In genomic region chr9:128323786-128324185, GRCh38 we compare ENCODE assay signal across 10 cellular contexts. TPM values are rescaled to one million over a fixed set of nuclear protein-coding genes. Genes with fewer than 3 reads are reported as not detected.
A peak's percentile ranks its signal among the peaks of the same experiment; 100 is the strongest.
DNase-seq lines count a peak whose midpoint lies in the region; ATAC-seq and TF ChIP-seq lines count a peak whose summit lies in the region.
"Had no signal": no experiment of that assay in that cellular context is flagged by ENCODE, and none has a peak within 500 bp of the region (broad histone marks: within the 10 kb centered on the region; RNA-seq: fewer than 3 reads in every experiment).

No MANE protein-coding gene starts in this region.

- H3K36me3 ChIP-seq in suprapubic skin = peaks cover 46% of the 10 kb centered on the region

- no peak for TF ChIP-seq CTCF in suprapubic skin (IDR thresholded peaks at IDR 0.05)

- CTCF ChIA-PET in activated CD4-positive, alpha-beta T cell treated with anti-CD3 and anti-CD28 coated beads, Interleukin-2, amount 10 ng/mL, durations not matched to agents 7 days and 5 days (lab: Charles Lee) = no interaction called here

- no peaks in the 10 kb centered on the region for H3K9me3 Mint-ChIP-seq in activated CD4-positive, alpha-beta T cell treated with anti-CD3 and anti-CD28 coated beads, Interleukin-2, amount 10 ng/mL, durations not matched to agents 7 days and 5 days
- H3K9me3 Mint-ChIP-seq in activated T-helper 1 cell treated with anti-CD3 and anti-CD28 coated beads, Interleukin-12 subunit alpha, Interleukin-12 subunit beta, Interleukin-2, Interleukin-4 antibody, amounts not matched to agents 30 ng/mL and 10 ng/mL and 1 ng/mL, durations not matched to agents 14 hours and 24 hours and 36 hours = no peaks in the 10 kb centered on the region

- TF ChIP-seq POLR2A in suprapubic skin (IDR thresholded peaks at IDR 0.05) = no peak

- H3K27ac ChIP-seq in suprapubic skin = no peak overlapping the region

- H3K27me3 Mint-ChIP-seq in activated CD4-positive, alpha-beta T cell treated with anti-CD3 and anti-CD28 coated beads, Interleukin-2, amount 10 ng/mL, durations not matched to agents 7 days and 5 days = no peaks in the 10 kb centered on the region
- H3K27me3 Mint-ChIP-seq in activated T-helper 1 cell treated with anti-CD3 and anti-CD28 coated beads, Interleukin-12 subunit alpha, Interleukin-12 subunit beta, Interleukin-2, Interleukin-4 antibody, amounts not matched to agents 30 ng/mL and 10 ng/mL and 1 ng/mL, durations not matched to agents 14 hours and 24 hours and 36 hours (ENCODE audit: insufficient read depth) = peaks cover 2% of the 10 kb centered on the region

- intact Hi-C loops in activated T-helper 1 cell treated with anti-CD3 and anti-CD28 coated beads, Interleukin-12 subunit alpha, Interleukin-12 subunit beta, Interleukin-2, Interleukin-4 antibody, amounts not matched to agents 30 ng/mL and 10 ng/mL and 1 ng/mL, durations not matched to agents 14 hours and 24 hours and 36 hours (cut with micrococcal nuclease) = loop anchor here (1.0 to 5.0 kb wide), 3 partner anchors 39 to 449 kb away; partner anchors contain the start of gene ZER1

- H3K4me1 Mint-ChIP-seq in activated CD4-positive, alpha-beta T cell treated with anti-CD3 and anti-CD28 coated beads, Interleukin-2, amount 10 ng/mL, durations not matched to agents 7 days and 5 days = peaks cover 30% of the 10 kb centered on the region
- H3K4me1 Mint-ChIP-seq in activated T-helper 1 cell treated with anti-CD3 and anti-CD28 coated beads, Interleukin-12 subunit alpha, Interleukin-12 subunit beta, Interleukin-2, Interleukin-4 antibody, amounts not matched to agents 30 ng/mL and 10 ng/mL and 1 ng/mL, durations not matched to agents 14 hours and 24 hours and 36 hours (ENCODE audit: low read depth) = peaks cover 12% of the 10 kb centered on the region

- no peaks in the 10 kb centered on the region for H3K36me3 Mint-ChIP-seq in activated CD4-positive, alpha-beta T cell treated with anti-CD3 and anti-CD28 coated beads, Interleukin-2, amount 10 ng/mL, durations not matched to agents 7 days and 5 days (ENCODE audit: low read depth)
- peaks cover 10% of the 10 kb centered on the region for H3K36me3 Mint-ChIP-seq in activated T-helper 1 cell treated with anti-CD3 and anti-CD28 coated beads, Interleukin-12 subunit alpha, Interleukin-12 subunit beta, Interleukin-2, Interleukin-4 antibody, amounts not matched to agents 30 ng/mL and 10 ng/mL and 1 ng/mL, durations not matched to agents 14 hours and 24 hours and 36 hours (ENCODE audit: low read depth)

- peaks cover 60% of the 10 kb centered on the region for H3K4me1 ChIP-seq in suprapubic skin

- no peak for DNase-seq in activated CD4-positive, alpha-beta T cell treated with anti-CD3 and anti-CD28 coated beads, Interleukin-2, amount 10 ng/mL, durations not matched to agents 7 days and 5 days
- no peak for DNase-seq in activated CD4-positive, alpha-beta T cell treated with anti-CD3 and anti-CD28 coated beads for 48 hours
- no peak for DNase-seq in activated T-helper 1 cell treated with anti-CD3 and anti-CD28 coated beads, Interleukin-12 subunit alpha, Interleukin-12 subunit beta, Interleukin-2, Interleukin-4 antibody, amounts not matched to agents 30 ng/mL and 10 ng/mL and 1 ng/mL, durations not matched to agents 14 hours and 24 hours and 36 hours (ENCODE audit: low spot score)
- DNase-seq in iris pigment epithelial cell (ENCODE audit: low read depth) (peak; percentile 24), suprapubic skin (ENCODE audit: low spot score in 2 of 2) (no peak), NCI-H2227 (lab: John Stamatoyannopoulos, UW; ENCODE audit: unreplicated experiment) (no peak), NOMO-1 (lab: John Stamatoyannopoulos, UW; ENCODE audit: unreplicated experiment in 2 of 2) (no peak)
- DNase-seq: activated CD4-positive, alpha-beta T cell treated with anti-CD3 and anti-CD28 coated beads for 1 hour; occipital lobe had no signal

- H3K9me3 ChIP-seq in suprapubic skin = no peaks in the 10 kb centered on the region

- no peaks in the 10 kb centered on the region for H3K27me3 ChIP-seq in suprapubic skin

- TF ChIP-seq EP300 in suprapubic skin (IDR thresholded peaks at IDR 0.05) = no peak

- peak overlapping the region; percentile 95 for H3K27ac Mint-ChIP-seq in activated CD4-positive, alpha-beta T cell treated with anti-CD3 and anti-CD28 coated beads, Interleukin-2, amount 10 ng/mL, durations not matched to agents 7 days and 5 days
- H3K27ac Mint-ChIP-seq in activated T-helper 1 cell treated with anti-CD3 and anti-CD28 coated beads, Interleukin-12 subunit alpha, Interleukin-12 subunit beta, Interleukin-2, Interleukin-4 antibody, amounts not matched to agents 30 ng/mL and 10 ng/mL and 1 ng/mL, durations not matched to agents 14 hours and 24 hours and 36 hours = peak overlapping the region; percentile 100

- peak overlapping the region; percentile 89 for H3K4me3 ChIP-seq in suprapubic skin

- 86% methylated on average over 12 of the region's 12 CpGs for WGBS in suprapubic skin

- POLR2A ChIA-PET in activated CD4-positive, alpha-beta T cell treated with anti-CD3 and anti-CD28 coated beads, Interleukin-2, amount 10 ng/mL, durations not matched to agents 7 days and 5 days (lab: Charles Lee) = no interaction called here

- peak overlapping the region; percentile 96 for H3K4me3 Mint-ChIP-seq in activated CD4-positive, alpha-beta T cell treated with anti-CD3 and anti-CD28 coated beads, Interleukin-2, amount 10 ng/mL, durations not matched to agents 7 days and 5 days
- peak overlapping the region; percentile 98 for H3K4me3 Mint-ChIP-seq in activated T-helper 1 cell treated with anti-CD3 and anti-CD28 coated beads, Interleukin-12 subunit alpha, Interleukin-12 subunit beta, Interleukin-2, Interleukin-4 antibody, amounts not matched to agents 30 ng/mL and 10 ng/mL and 1 ng/mL, durations not matched to agents 14 hours and 24 hours and 36 hours

- no peak for ATAC-seq in GM19023 (IDR thresholded peaks at IDR 0.05; ENCODE audit: unreplicated experiment)

RNA-seq across cellular contexts. Expression of gene COQ4, which starts 1.1 kb away (rescaled TPM):
- total RNA-seq in activated CD4-positive, alpha-beta T cell treated with anti-CD3 and anti-CD28 coated beads, Interleukin-2, amount 10 ng/mL, durations not matched to agents 7 days and 5 days = 10 to 100 TPM; 33.9 to 35.6 TPM
- 59.0 and 59.5 TPM in 2 replicates for total RNA-seq in activated T-helper 1 cell treated with anti-CD3 and anti-CD28 coated beads, Interleukin-12 subunit alpha, Interleukin-12 subunit beta, Interleukin-2, Interleukin-4 antibody, amounts not matched to agents 30 ng/mL and 10 ng/mL and 1 ng/mL, durations not matched to agents 14 hours and 24 hours and 36 hours
- total RNA-seq in suprapubic skin = 100 to 1,000 TPM in 3 of 4 donors, 10 to 100 TPM in 1; 73.3 to 119 (median 106) TPM

RNA-seq across cellular contexts. Expression of gene TRUB2, which starts 1.5 kb away (rescaled TPM):
- 10 to 100 TPM; 22.2 to 26.7 TPM for total RNA-seq in activated CD4-positive, alpha-beta T cell treated with anti-CD3 and anti-CD28 coated beads, Interleukin-2, amount 10 ng/mL, durations not matched to agents 7 days and 5 days
- total RNA-seq in activated T-helper 1 cell treated with anti-CD3 and anti-CD28 coated beads, Interleukin-12 subunit alpha, Interleukin-12 subunit beta, Interleukin-2, Interleukin-4 antibody, amounts not matched to agents 30 ng/mL and 10 ng/mL and 1 ng/mL, durations not matched to agents 14 hours and 24 hours and 36 hours = 41.8 and 44.0 TPM in 2 replicates
- total RNA-seq in suprapubic skin = 10 to 100 TPM; 11.6 to 19.9 (median 14.1) TPM

RNA-seq across cellular contexts. Expression of gene SLC27A4, which starts 16.5 kb away (rescaled TPM):
- total RNA-seq in activated CD4-positive, alpha-beta T cell treated with anti-CD3 and anti-CD28 coated beads, Interleukin-2, amount 10 ng/mL, durations not matched to agents 7 days and 5 days = 10 to 100 TPM; 15.8 to 16.8 TPM
- total RNA-seq in activated T-helper 1 cell treated with anti-CD3 and anti-CD28 coated beads, Interleukin-12 subunit alpha, Interleukin-12 subunit beta, Interleukin-2, Interleukin-4 antibody, amounts not matched to agents 30 ng/mL and 10 ng/mL and 1 ng/mL, durations not matched to agents 14 hours and 24 hours and 36 hours = 41.8 and 43.2 TPM in 2 replicates
- 10 to 100 TPM; 52.0 to 78.1 (median 63.0) TPM for total RNA-seq in suprapubic skin

RNA-seq across cellular contexts. Expression of gene URM1, which starts 47.4 kb away (rescaled TPM):
- total RNA-seq in activated CD4-positive, alpha-beta T cell treated with anti-CD3 and anti-CD28 coated beads, Interleukin-2, amount 10 ng/mL, durations not matched to agents 7 days and 5 days = 10 to 100 TPM; 65.1 to 78.1 TPM
- total RNA-seq in activated T-helper 1 cell treated with anti-CD3 and anti-CD28 coated beads, Interleukin-12 subunit alpha, Interleukin-12 subunit beta, Interleukin-2, Interleukin-4 antibody, amounts not matched to agents 30 ng/mL and 10 ng/mL and 1 ng/mL, durations not matched to agents 14 hours and 24 hours and 36 hours = 81.6 and 82.6 TPM in 2 replicates
- 10 to 100 TPM; 30.2 to 37.6 (median 34.0) TPM for total RNA-seq in suprapubic skin

RNA-seq across cellular contexts. Expression of gene SWI5, which starts 47.7 kb away (rescaled TPM):
- total RNA-seq in activated CD4-positive, alpha-beta T cell treated with anti-CD3 and anti-CD28 coated beads, Interleukin-2, amount 10 ng/mL, durations not matched to agents 7 days and 5 days = 1 to 10 TPM; 8.8 to 9.5 TPM
- 10.4 and 13.3 TPM in 2 replicates for total RNA-seq in activated T-helper 1 cell treated with anti-CD3 and anti-CD28 coated beads, Interleukin-12 subunit alpha, Interleukin-12 subunit beta, Interleukin-2, Interleukin-4 antibody, amounts not matched to agents 30 ng/mL and 10 ng/mL and 1 ng/mL, durations not matched to agents 14 hours and 24 hours and 36 hours
- total RNA-seq in suprapubic skin = 10 to 100 TPM; 21.1 to 35.3 (median 22.2) TPM
